Comparison of ENCODE assay signal across 8 cellular contexts in the genomic region with DNA sequence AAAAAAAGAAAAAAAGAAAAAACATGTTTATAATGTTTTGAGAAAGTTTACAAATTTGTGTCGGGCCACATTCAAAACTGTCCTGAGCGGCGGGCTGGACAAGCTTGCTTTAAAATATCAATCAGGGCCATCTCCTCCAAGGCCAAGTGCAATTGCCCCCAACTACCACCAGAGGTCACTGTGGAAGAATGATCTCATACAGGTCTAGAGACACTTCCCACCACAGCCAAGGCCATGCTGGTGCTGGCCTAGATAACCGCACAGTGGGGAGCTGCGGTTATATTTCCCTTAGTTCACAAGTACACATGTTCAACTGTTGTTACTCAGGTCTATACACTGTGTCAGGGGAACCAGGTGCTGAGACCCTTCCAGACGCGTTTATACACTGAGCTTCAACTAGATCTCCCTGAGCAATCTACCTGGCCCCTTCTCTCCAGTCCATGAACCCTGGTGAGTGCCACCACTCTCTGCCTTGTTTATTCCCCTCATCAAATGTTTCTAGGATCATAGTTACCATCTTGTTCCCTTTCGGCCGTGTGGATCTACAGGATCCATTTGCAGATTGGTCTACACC.
DNase-seq lines count a peak whose midpoint lies in the region; ATAC-seq lines count a peak whose summit lies in the region.

No MANE protein-coding gene starts in this region.

- no peak overlapping the region for H3K4me3 Mint-ChIP-seq in activated CD4-positive, alpha-beta T cell treated with anti-CD3 and anti-CD28 coated beads for 36 hours
- no peak overlapping the region for H3K4me3 Mint-ChIP-seq in memory B cell

- DNase-seq in NCI-H510A treated with DMSO at 0.1 percent for 48 hours (lab: John Stamatoyannopoulos, UW) (peak; percentile 0), NCI-H510A (lab: John Stamatoyannopoulos, UW) (no peak), NCI-H1105 treated with DMSO at 0.1 percent for 48 hours (lab: John Stamatoyannopoulos, UW) (peak; percentile 23), dermis microvascular lymphatic vessel endothelial cell (ENCODE audit: low read depth in 2 of 2) (peak; percentile 51 to 63), memory B cell (ENCODE audit: low spot score in 2 of 2) (peak; percentile 30 to 50)
- DNase-seq in activated CD4-positive, alpha-beta T cell treated with anti-CD3 and anti-CD28 coated beads for 36 hours = peak; percentile 70
- peak; percentile 10 to 33 for DNase-seq in stimulated activated CD8-positive, alpha-beta memory T cell treated with anti-CD3 and anti-CD28 coated beads, Interleukin-7, amount 100 ng/mL, for 48 hours (ENCODE audit: extremely low read depth in 1 of 2, low read depth in 1 of 2)

- ATAC-seq in activated CD4-positive, alpha-beta T cell treated with anti-CD3 and anti-CD28 coated beads for 36 hours = peak; percentile 78
- ATAC-seq in memory B cell (ENCODE audit: low read depth) = peak; percentile 43
- no peak for ATAC-seq in GM18517 (IDR thresholded peaks at IDR 0.05; ENCODE audit: unreplicated experiment)

- H3K4me1 Mint-ChIP-seq in activated CD4-positive, alpha-beta T cell treated with anti-CD3 and anti-CD28 coated beads for 36 hours = no peaks in the 10 kb centered on the region
- H3K4me1 Mint-ChIP-seq in memory B cell = no peaks in the 10 kb centered on the region

- no peaks in the 10 kb centered on the region for H3K9me3 Mint-ChIP-seq in activated CD4-positive, alpha-beta T cell treated with anti-CD3 and anti-CD28 coated beads for 36 hours (ENCODE audit: low read depth)
- no peaks in the 10 kb centered on the region for H3K9me3 Mint-ChIP-seq in memory B cell

- H3K27ac Mint-ChIP-seq in activated CD4-positive, alpha-beta T cell treated with anti-CD3 and anti-CD28 coated beads for 36 hours = no peak overlapping the region
- no peak overlapping the region for H3K27ac Mint-ChIP-seq in memory B cell

- H3K36me3 Mint-ChIP-seq in activated CD4-positive, alpha-beta T cell treated with anti-CD3 and anti-CD28 coated beads for 36 hours (ENCODE audit: low read depth) = no peaks in the 10 kb centered on the region
- no peaks in the 10 kb centered on the region for H3K36me3 Mint-ChIP-seq in memory B cell

- CTCF ChIA-PET in activated CD4-positive, alpha-beta T cell treated with anti-CD3 and anti-CD28 coated beads for 36 hours (lab: Charles Lee) = interaction anchor here (0.6 to 6.0 kb wide), 17 partner anchors 9 to 405 kb away, joined by 3 to 40 read pairs (median 4); a partner anchor contains a TSS

- POLR2A ChIA-PET in activated CD4-positive, alpha-beta T cell treated with anti-CD3 and anti-CD28 coated beads for 36 hours (lab: Charles Lee) = no interaction called here

- H3K27me3 Mint-ChIP-seq in activated CD4-positive, alpha-beta T cell treated with anti-CD3 and anti-CD28 coated beads for 36 hours = peaks cover 10% of the 10 kb centered on the region
- H3K27me3 Mint-ChIP-seq in memory B cell = peaks cover 9% of the 10 kb centered on the region

- intact Hi-C loops in activated CD4-positive, alpha-beta T cell treated with anti-CD3 and anti-CD28 coated beads for 36 hours (cut with DNase I, micrococcal nuclease) = loop anchor here in 1 of 2 experiments (1.0 kb wide), 1 partner anchor 190 kb away; no protein-coding TSS in a partner anchor
